8 cellular contexts compared by ENCODE assay signal in genomic region chr19:55606817-55607216, GRCh38. TPM values are rescaled to one million over a fixed set of nuclear protein-coding genes. Genes with fewer than 3 reads are reported as not detected.
DNase-seq lines count a peak whose midpoint lies in the region; ATAC-seq and TF ChIP-seq lines count a peak whose summit lies in the region.

No MANE protein-coding gene starts in this region.

- POLR2A ChIA-PET in RWPE1 (lab: Yijun Ruan, JAX; ENCODE audit: low non-redundant PET): interaction anchor here (0.6 kb wide), 1 partner anchor 32 kb away, joined by 10 read pairs; no protein-coding TSS in a partner anchor

- H3K4me2 ChIP-seq in trophoblast cell (ENCODE audit: low read length): peak overlapping the region; percentile 87

- H3K4me3 ChIP-seq in GM08714 (ENCODE audit: low read length): peak overlapping the region; percentile 92; the same call in 1 of the 2 replicates
- H3K4me3 ChIP-seq in trophoblast cell (ENCODE audit: low read depth, low read length): no peak overlapping the region

- peak overlapping the region; percentile 98 for H3K27ac ChIP-seq in RWPE1
- H3K27ac ChIP-seq in epithelial cell of prostate: peak overlapping the region; percentile 93
- no peak overlapping the region for H3K27ac ChIP-seq in trophoblast cell (ENCODE audit: low read depth, low read length)

- no peak overlapping the region for H2AK5ac ChIP-seq in trophoblast cell (ENCODE audit: low read length)

- peaks cover 5 to 9% of the 10 kb centered on the region in 2 experiments for H3K4me1 ChIP-seq in trophoblast cell (ENCODE audit: control insufficient read depth in 1 of 2, insufficient read depth in 2 of 2, low read length in 2 of 2)

- peaks cover 5% of the 10 kb centered on the region for H3K79me2 ChIP-seq in trophoblast cell (ENCODE audit: control insufficient read depth, insufficient read depth, low read length, poor library complexity)

- H3K9ac ChIP-seq in trophoblast cell (ENCODE audit: low read length): no peak overlapping the region

- TF ChIP-seq CTCF in RWPE1 (conservative IDR thresholded peaks at IDR 0.05; ENCODE audit: low read depth): no peak

- no CpG with 5 or more reads among the region's 9 CpGs for WGBS in trophoblast cell (ENCODE audit: extremely low coverage, insufficient coverage, insufficient read length)

- H3K36me3 ChIP-seq in trophoblast cell (ENCODE audit: control insufficient read depth in 1 of 2, insufficient read depth in 2 of 2, low read length in 2 of 2): peaks cover 7 to 15% of the 10 kb centered on the region in 2 experiments

- CTCF ChIA-PET in RWPE1 (lab: Yijun Ruan, JAX): interaction anchor here (0.6 to 1.5 kb wide), 15 partner anchors 10 to 1252 kb away, joined by 3 to 5 read pairs (median 3); no protein-coding TSS in a partner anchor

- H3K18ac ChIP-seq in trophoblast cell (ENCODE audit: low read length): no peak overlapping the region

- no peak overlapping the region for H3K4ac ChIP-seq in trophoblast cell (ENCODE audit: low read depth, low read length)

- H3K79me1 ChIP-seq in trophoblast cell (ENCODE audit: low read length): peaks cover 13% of the 10 kb centered on the region

- no peak overlapping the region for H4K91ac ChIP-seq in trophoblast cell (ENCODE audit: low read depth, low read length)

- H3K14ac ChIP-seq in trophoblast cell (ENCODE audit: low read length): no peak overlapping the region

- no peak overlapping the region for H2BK120ac ChIP-seq in trophoblast cell (ENCODE audit: insufficient read depth, low read length, poor library complexity)

- H3K9me3 ChIP-seq in trophoblast cell (ENCODE audit: insufficient read depth, low read depth, low read length): no peaks in the 10 kb centered on the region

- DNase-seq in RWPE1 (ENCODE audit: low spot score) (no peak), epithelial cell of prostate (ENCODE audit: low read depth, low spot score) (no peak), trophoblast cell (no peak), C1 segment of cervical spinal cord (lab: John Stamatoyannopoulos, UW) (no peak)

- no peak for ATAC-seq in esophagus mucosa
- ATAC-seq in HG02610 (IDR thresholded peaks at IDR 0.05; ENCODE audit: unreplicated experiment): no peak
- no peak for ATAC-seq in HG02798 (IDR thresholded peaks at IDR 0.05; ENCODE audit: poor library complexity, unreplicated experiment)

- H4K12ac ChIP-seq in trophoblast cell (ENCODE audit: low read depth, low read length): no peak overlapping the region

- no peak overlapping the region for H2BK5ac ChIP-seq in trophoblast cell (ENCODE audit: low read depth, low read length, poor library complexity)

- H2BK12ac ChIP-seq in trophoblast cell (ENCODE audit: low read length): no peak overlapping the region

- no peaks in the 10 kb centered on the region for H3K27me3 ChIP-seq in trophoblast cell (ENCODE audit: insufficient read depth, low read length)

- H3K23ac ChIP-seq in trophoblast cell (ENCODE audit: low read length): no peak overlapping the region

- no peak overlapping the region for H4K8ac ChIP-seq in trophoblast cell (ENCODE audit: low read depth, low read length)

- no peak overlapping the region for H2AFZ ChIP-seq in trophoblast cell (ENCODE audit: insufficient read depth, low read length, poor library complexity)

RNA-seq across cellular contexts. Expression of gene ZNF865, which starts 1.4 kb away (rescaled TPM):
- polyA plus RNA-seq in trophoblast cell (2013): 7.3 TPM in 2 replicates
- total RNA-seq in esophagus mucosa: 5.3 TPM

RNA-seq across cellular contexts. Expression of gene ZNF524, which starts 6.7 kb away (rescaled TPM):
- polyA plus RNA-seq in trophoblast cell (2013): 6.2 and 6.5 TPM in 2 replicates
- 20.1 TPM for total RNA-seq in esophagus mucosa

RNA-seq across cellular contexts. Expression of gene FIZ1, which starts 7.5 kb away (rescaled TPM):
- 11.2 and 12.4 TPM in 2 replicates for polyA plus RNA-seq in trophoblast cell (2013)
- 7.1 TPM for total RNA-seq in esophagus mucosa

RNA-seq across cellular contexts. Expression of gene ZNF784, which starts 17.5 kb away (rescaled TPM):
- polyA plus RNA-seq in trophoblast cell (2013): 3.4 and 3.8 TPM in 2 replicates
- 3.8 TPM for total RNA-seq in esophagus mucosa

RNA-seq across cellular contexts. Expression of gene ZNF579, which starts 26.2 kb away (rescaled TPM):
- 28.5 and 29.6 TPM in 2 replicates for polyA plus RNA-seq in trophoblast cell (2013)
- total RNA-seq in esophagus mucosa: 3.4 TPM
